In genomic region chr14:52020866-52021717, GRCh38 we compare ENCODE assay signal across 1 cellular context.
TF ChIP-seq lines count a peak whose summit lies in the region.

No MANE protein-coding gene starts in this region.

TF ChIP-seq in endothelial cell of umbilical vein, 7 proteins besides CTCF, POLR2A, EP300 and RAD21 (continued from another document):
- TF ChIP-seq MAX (IDR thresholded peaks at IDR 0.05; ENCODE audit: insufficient read depth, insufficient read length), result no peak
